In the genomic region with DNA sequence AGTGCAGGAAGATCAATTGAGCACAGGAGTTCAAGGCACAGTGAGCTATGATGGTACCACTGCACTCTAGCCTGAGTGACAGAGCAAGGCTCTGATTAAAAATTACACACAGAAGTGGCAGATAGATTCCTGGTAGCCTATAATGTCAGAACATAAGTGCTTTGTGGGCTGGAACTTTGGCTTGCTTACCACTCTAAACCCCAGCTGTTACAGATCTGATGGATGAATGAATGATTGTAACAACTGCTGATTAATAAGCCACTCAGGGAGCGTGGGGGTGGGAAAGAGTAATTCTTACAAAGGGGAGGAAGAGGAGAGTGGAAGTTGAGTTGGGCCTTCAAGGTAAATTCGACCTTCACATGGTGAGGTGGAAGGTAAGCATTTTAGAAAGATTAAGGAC, we compare ENCODE assay signal across 28 cellular contexts.
"Had no signal": no experiment of that assay in that cellular context is flagged by ENCODE, and none has a peak within 500 bp of the region (broad histone marks: within the 10 kb centered on the region; RNA-seq: fewer than 3 reads in every experiment).

No MANE protein-coding gene starts in this region.

- ATAC-seq: activated CD4-positive, CD25-positive, alpha-beta regulatory T cell treated with anti-CD3 and anti-CD28 coated beads, Interleukin-2, amount 50 U/mL, for 24 hours; activated CD8-positive, alpha-beta T cell treated with anti-CD3 and anti-CD28 coated beads for 36 hours; activated T-cell treated with anti-CD3 and anti-CD28 coated beads, Interleukin-2, amount 50 U/mL, for 72 hours; naive thymus-derived CD8-positive, alpha-beta T cell; stimulated activated naive CD8-positive, alpha-beta T cell treated with anti-CD3 and anti-CD28 coated beads, Interleukin-15, amount 100 ng/mL, for 72 hours had no signal

- H3K9me3 Mint-ChIP-seq: activated CD4-positive, alpha-beta T cell treated with anti-CD3 and anti-CD28 coated beads, Interleukin-2, amount 10 ng/mL, durations not matched to agents 7 days and 5 days; activated CD8-positive, alpha-beta T cell treated with anti-CD3 and anti-CD28 coated beads for 36 hours; activated naive CD8-positive, alpha-beta T cell treated with anti-CD3 and anti-CD28 coated beads, Interleukin-2, amount 10 ng/mL, durations not matched to agents 7 days and 5 days; activated T-cell treated with anti-CD3 and anti-CD28 coated beads, Interleukin-2, amount 50 U/mL, for 72 hours; memory B cell; naive thymus-derived CD8-positive, alpha-beta T cell; stimulated activated naive CD8-positive, alpha-beta T cell treated with anti-CD3 and anti-CD28 coated beads, Interleukin-15, amount 100 ng/mL, for 72 hours; T-helper 1 cell treated with Interleukin-12 subunit alpha and Interleukin-12 subunit beta and Interleukin-4 antibody, amounts not matched to agents 30 μg/mL and 1 μg/mL, for 36 hours had no signal

- H3K4me1 ChIP-seq: right atrium auricular region, upper lobe of left lung, vagina had no signal

- DNase-seq: activated CD4-positive, alpha-beta T cell treated with anti-CD3 and anti-CD28 coated beads, Interleukin-2, amount 10 ng/mL, durations not matched to agents 7 days and 5 days; activated CD8-positive, alpha-beta T cell treated with anti-CD3 and anti-CD28 coated beads for 36 hours; activated effector memory CD4-positive, alpha-beta T cell treated with Interleukin-2 at 50 U/mL for 16 hours; activated naive CD4-positive, alpha-beta T cell treated with Interleukin-2 at 50 U/mL for 16 hours; activated naive CD8-positive, alpha-beta T cell treated with anti-CD3 and anti-CD28 coated beads, Interleukin-2, amount 10 ng/mL, durations not matched to agents 7 days and 5 days; activated T-cell treated with anti-CD3 and anti-CD28 coated beads, Interleukin-2, amount 50 U/mL, for 72 hours; amniotic stem cell; brain microvascular endothelial cell; caudate nucleus; cortex of kidney; head of caudate nucleus; hippocampal formation; kidney; midbrain; naive thymus-derived CD8-positive, alpha-beta T cell; stimulated activated CD4-positive, alpha-beta T cell treated with anti-CD3 and anti-CD28 coated beads, Interleukin-12 subunit alpha, Interleukin-12 subunit beta, amount 100 ng/mL, for 4 hours; stimulated activated CD4-positive, alpha-beta T cell treated with anti-CD3 and anti-CD28 coated beads, Interleukin-4, amount 100 ng/mL, for 1 hour; stimulated activated naive CD8-positive, alpha-beta T cell treated with anti-CD3 and anti-CD28 coated beads, Interleukin-15, amount 100 ng/mL, for 72 hours; substantia nigra; T1000; upper lobe of left lung; WERI-Rb-1 had no signal

- H3K9me3 ChIP-seq: right atrium auricular region, upper lobe of left lung, vagina had no signal

- H3K27ac ChIP-seq: brain microvascular endothelial cell, right atrium auricular region, skin epidermis, upper lobe of left lung, vagina, WERI-Rb-1 had no signal

- H3K27me3 Mint-ChIP-seq: activated CD4-positive, alpha-beta T cell treated with anti-CD3 and anti-CD28 coated beads, Interleukin-2, amount 10 ng/mL, durations not matched to agents 7 days and 5 days; activated CD8-positive, alpha-beta T cell treated with anti-CD3 and anti-CD28 coated beads for 36 hours; activated naive CD8-positive, alpha-beta T cell treated with anti-CD3 and anti-CD28 coated beads, Interleukin-2, amount 10 ng/mL, durations not matched to agents 7 days and 5 days; memory B cell; naive thymus-derived CD8-positive, alpha-beta T cell; stimulated activated naive CD8-positive, alpha-beta T cell treated with anti-CD3 and anti-CD28 coated beads, Interleukin-15, amount 100 ng/mL, for 72 hours had no signal

- H3K4me1 Mint-ChIP-seq: activated CD4-positive, alpha-beta T cell treated with anti-CD3 and anti-CD28 coated beads, Interleukin-2, amount 10 ng/mL, durations not matched to agents 7 days and 5 days had no signal

- H3K4me3 ChIP-seq: right atrium auricular region, skin epidermis, upper lobe of left lung, vagina had no signal

- H3K27ac Mint-ChIP-seq: activated CD4-positive, alpha-beta T cell treated with anti-CD3 and anti-CD28 coated beads, Interleukin-2, amount 10 ng/mL, durations not matched to agents 7 days and 5 days; activated CD8-positive, alpha-beta T cell treated with anti-CD3 and anti-CD28 coated beads for 36 hours; activated naive CD8-positive, alpha-beta T cell treated with anti-CD3 and anti-CD28 coated beads, Interleukin-2, amount 10 ng/mL, durations not matched to agents 7 days and 5 days; activated T-cell treated with anti-CD3 and anti-CD28 coated beads, Interleukin-2, amount 50 U/mL, for 72 hours; memory B cell; T-helper 1 cell treated with Interleukin-12 subunit alpha and Interleukin-12 subunit beta and Interleukin-4 antibody, amounts not matched to agents 30 μg/mL and 1 μg/mL, for 36 hours had no signal

- H3K4me3 Mint-ChIP-seq: activated CD4-positive, alpha-beta T cell treated with anti-CD3 and anti-CD28 coated beads, Interleukin-2, amount 10 ng/mL, durations not matched to agents 7 days and 5 days; activated CD8-positive, alpha-beta T cell treated with anti-CD3 and anti-CD28 coated beads for 36 hours; activated naive CD8-positive, alpha-beta T cell treated with anti-CD3 and anti-CD28 coated beads, Interleukin-2, amount 10 ng/mL, durations not matched to agents 7 days and 5 days; activated T-cell treated with anti-CD3 and anti-CD28 coated beads, Interleukin-2, amount 50 U/mL, for 72 hours; memory B cell; naive thymus-derived CD8-positive, alpha-beta T cell; stimulated activated naive CD8-positive, alpha-beta T cell treated with anti-CD3 and anti-CD28 coated beads, Interleukin-15, amount 100 ng/mL, for 72 hours; T-helper 1 cell treated with Interleukin-12 subunit alpha and Interleukin-12 subunit beta and Interleukin-4 antibody, amounts not matched to agents 30 μg/mL and 1 μg/mL, for 36 hours had no signal

- H3K27me3 ChIP-seq: brain microvascular endothelial cell, right atrium auricular region, upper lobe of left lung, vagina had no signal
